Comparison of ENCODE assay signal across 22 cellular contexts in the genomic region with DNA sequence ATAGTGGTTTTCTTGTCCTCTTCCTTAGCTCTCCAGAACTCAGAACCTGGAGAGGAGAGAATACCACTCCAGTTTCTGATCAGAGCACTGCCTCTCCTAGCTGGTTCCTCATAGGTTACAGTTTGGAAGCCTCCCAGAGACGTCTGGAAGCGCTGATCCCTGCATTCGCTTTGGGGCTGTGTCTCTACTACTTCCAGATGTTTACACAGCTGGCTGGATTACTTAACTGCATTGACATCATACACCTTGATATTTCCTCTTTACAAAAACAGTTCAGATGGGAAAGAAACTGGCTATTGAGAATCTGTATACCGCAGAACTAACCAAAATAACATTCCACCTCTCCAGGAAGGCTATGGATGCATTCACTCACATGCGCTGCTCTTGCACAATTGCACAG.
DNase-seq lines count a peak whose midpoint lies in the region; ATAC-seq, FAIRE-seq and TF ChIP-seq lines count a peak whose summit lies in the region.
"Had no signal": no experiment of that assay in that cellular context is flagged by ENCODE, and none has a peak within 500 bp of the region (broad histone marks: within the 10 kb centered on the region; RNA-seq: fewer than 3 reads in every experiment).

No MANE protein-coding gene starts in this region.

- no peaks in the 10 kb centered on the region for H3K36me3 ChIP-seq in HAP-1 (replicated peaks)
- H3K36me3 ChIP-seq: neutrophil, SJSA1 had no signal

- peaks cover 10% of the 10 kb centered on the region for H3K27me3 Mint-ChIP-seq in brain

- no peak for ATAC-seq in A549

- peak overlapping the region in 1 of 5 experiments; percentile 33 for H3K4me3 Mint-ChIP-seq in brain
- H3K4me3 Mint-ChIP-seq: activated CD4-positive, alpha-beta T cell treated with anti-CD3 and anti-CD28 coated beads, Interleukin-2, amount 10 ng/mL, durations not matched to agents 7 days and 5 days; H9 had no signal

- no peak for DNase-seq in A549 (ENCODE audit: low read depth in 1 of 2, low spot score in 1 of 2)
- DNase-seq in DMS53 treated with DMSO at 0.1 percent for 48 hours (lab: John Stamatoyannopoulos, UW; ENCODE audit: unreplicated experiment): peak; percentile 61
- DNase-seq in iris pigment epithelial cell (ENCODE audit: low read depth): peak; percentile 20
- DNase-seq in HAP-1 (ENCODE audit: low spot score in 2 of 2): no peak
- no peak for DNase-seq in cerebellar nuclear complex (lab: John Stamatoyannopoulos, UW)
- no peak for DNase-seq in pons (ENCODE audit: low spot score)
- DNase-seq in KG1 (lab: John Stamatoyannopoulos, UW): no peak
- DNase-seq: activated CD4-positive, alpha-beta T cell treated with anti-CD3 and anti-CD28 coated beads, Interleukin-2, amount 10 ng/mL, durations not matched to agents 7 days and 5 days; activated naive CD4-positive, alpha-beta T cell treated with anti-CD3 and anti-CD28 coated beads, Interleukin-2, amount 50 U/mL, for 16 hours; activated T-cell treated with anti-CD3 and anti-CD28 coated beads for 4 hours; caudate nucleus; effector memory CD4-positive, alpha-beta T cell; H9; NCI-H1694 treated with DMSO at 0.1 percent for 48 hours; NCI-H446 treated with DMSO at 0.1 percent for 48 hours; stimulated activated CD4-positive, alpha-beta T cell treated with anti-CD3 and anti-CD28 coated beads, Interleukin-4, amount 100 ng/mL, for 24 hours; stimulated activated CD8-positive, alpha-beta memory T cell treated with anti-CD3 and anti-CD28 coated beads, Interleukin-4, amount 100 ng/mL, for 48 hours; T1000 had no signal

- H3K9me3 ChIP-seq in A549 (no peaks in the 10 kb centered on the region), HAP-1 (no peaks in the 10 kb centered on the region)
- H3K9me3 ChIP-seq: neutrophil, SJSA1 had no signal

- peak overlapping the region; percentile 8; the same call in 1 of the 3 replicates for H3K4me2 ChIP-seq in A549

- no peak for TF ChIP-seq EP300 in A549 (IDR thresholded peaks at IDR 0.05)

- no peaks in the 10 kb centered on the region for H3K27me3 ChIP-seq in HAP-1 (ENCODE audit: low read depth)
- H3K27me3 ChIP-seq: SJSA1 had no signal

- FAIRE-seq in A549 (lab: Jason Lieb, UNC): no peak
- FAIRE-seq: GM18507 had no signal

- in situ Hi-C loops in HAP-1 (cut with MboI; ENCODE audit: low sequenced_read_pairs): no loop called here

- peaks cover 10% of the 10 kb centered on the region for H3K4me1 ChIP-seq in A549
- no peaks in the 10 kb centered on the region for H3K4me1 ChIP-seq in HAP-1

- peak overlapping the region in 3 of 5 experiments; percentile 36 to 86 (median 76) for H3K27ac Mint-ChIP-seq in brain
- H3K27ac Mint-ChIP-seq: activated CD4-positive, alpha-beta T cell treated with anti-CD3 and anti-CD28 coated beads, Interleukin-2, amount 10 ng/mL, durations not matched to agents 7 days and 5 days had no signal

- H3K4me1 Mint-ChIP-seq in brain: peaks cover 66% of the 10 kb centered on the region

- WGBS in A549 (ENCODE audit: missing lambda C conversion rate): 62% methylated on average over 5 of the region's 5 CpGs

- TF ChIP-seq CTCF in A549 (IDR thresholded peaks at IDR 0.05) (no peak), brain (conservative IDR thresholded peaks at IDR 0.05) (no peak)

- no peak overlapping the region for H3K27ac ChIP-seq in A549
- H3K27ac ChIP-seq: neutrophil, SJSA1 had no signal

- peaks cover 0 to 6% (median 0%) of the 10 kb centered on the region in 5 experiments for H3K9me3 Mint-ChIP-seq in brain
- H3K9me3 Mint-ChIP-seq: activated CD4-positive, alpha-beta T cell treated with anti-CD3 and anti-CD28 coated beads, Interleukin-2, amount 10 ng/mL, durations not matched to agents 7 days and 5 days; H9 had no signal

- H3K4me3 ChIP-seq in A549 (no peak overlapping the region), HAP-1 (no peak overlapping the region)
- H3K4me3 ChIP-seq: SJSA1 had no signal

- POLR2A ChIA-PET in A549 (lab: Yijun Ruan, JAX): no interaction called here

- TF ChIP-seq POLR2A in A549 (IDR thresholded peaks at IDR 0.05; ENCODE audit: low read length): no peak

- CTCF ChIA-PET in A549 (lab: Yijun Ruan, JAX): interaction anchor here (0.9 to 1.0 kb wide), 2 partner anchors 8 to 532 kb away, joined by 3 read pairs; no protein-coding TSS in a partner anchor

- H3K36me3 Mint-ChIP-seq in brain: no peaks in the 10 kb centered on the region

- TF ChIP-seq RAD21 in A549 (conservative IDR thresholded peaks at IDR 0.05 in 1 of 2, IDR thresholded peaks at IDR 0.05 in 1 of 2): no peak

TF ChIP-seq in A549, 52 proteins besides CTCF, POLR2A, EP300 and RAD21:
- TF ChIP-seq HOXB13 (CRISPR knock-in tag; IDR thresholded peaks at IDR 0.05; ENCODE audit: low read depth): no peak
- TF ChIP-seq, protein P1, sequence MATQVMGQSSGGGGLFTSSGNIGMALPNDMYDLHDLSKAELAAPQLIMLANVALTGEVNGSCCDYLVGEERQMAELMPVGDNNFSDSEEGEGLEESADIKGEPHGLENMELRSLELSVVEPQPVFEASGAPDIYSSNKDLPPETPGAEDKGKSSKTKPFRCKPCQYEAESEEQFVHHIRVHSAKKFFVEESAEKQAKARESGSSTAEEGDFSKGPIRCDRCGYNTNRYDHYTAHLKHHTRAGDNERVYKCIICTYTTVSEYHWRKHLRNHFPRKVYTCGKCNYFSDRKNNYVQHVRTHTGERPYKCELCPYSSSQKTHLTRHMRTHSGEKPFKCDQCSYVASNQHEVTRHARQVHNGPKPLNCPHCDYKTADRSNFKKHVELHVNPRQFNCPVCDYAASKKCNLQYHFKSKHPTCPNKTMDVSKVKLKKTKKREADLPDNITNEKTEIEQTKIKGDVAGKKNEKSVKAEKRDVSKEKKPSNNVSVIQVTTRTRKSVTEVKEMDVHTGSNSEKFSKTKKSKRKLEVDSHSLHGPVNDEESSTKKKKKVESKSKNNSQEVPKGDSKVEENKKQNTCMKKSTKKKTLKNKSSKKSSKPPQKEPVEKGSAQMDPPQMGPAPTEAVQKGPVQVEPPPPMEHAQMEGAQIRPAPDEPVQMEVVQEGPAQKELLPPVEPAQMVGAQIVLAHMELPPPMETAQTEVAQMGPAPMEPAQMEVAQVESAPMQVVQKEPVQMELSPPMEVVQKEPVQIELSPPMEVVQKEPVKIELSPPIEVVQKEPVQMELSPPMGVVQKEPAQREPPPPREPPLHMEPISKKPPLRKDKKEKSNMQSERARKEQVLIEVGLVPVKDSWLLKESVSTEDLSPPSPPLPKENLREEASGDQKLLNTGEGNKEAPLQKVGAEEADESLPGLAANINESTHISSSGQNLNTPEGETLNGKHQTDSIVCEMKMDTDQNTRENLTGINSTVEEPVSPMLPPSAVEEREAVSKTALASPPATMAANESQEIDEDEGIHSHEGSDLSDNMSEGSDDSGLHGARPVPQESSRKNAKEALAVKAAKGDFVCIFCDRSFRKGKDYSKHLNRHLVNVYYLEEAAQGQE (IDR thresholded peaks at IDR 0.05): no peak
- no peak for TF ChIP-seq RARB (CRISPR knock-in tag; IDR thresholded peaks at IDR 0.05)
- no peak for TF ChIP-seq FOSB (CRISPR knock-in tag; IDR thresholded peaks at IDR 0.05)
- no peak for TF ChIP-seq MYC (IDR thresholded peaks at IDR 0.05; ENCODE audit: borderline replicate concordance, low read length)
- no peak for TF ChIP-seq FOSL2 (IDR thresholded peaks at IDR 0.05)
- no peak for TF ChIP-seq FOSL2 (CRISPR knock-in tag; IDR thresholded peaks at IDR 0.05)
- no peak for TF ChIP-seq CEBPB (IDR thresholded peaks at IDR 0.05)
- no peak for TF ChIP-seq GATA3 (IDR thresholded peaks at IDR 0.05; ENCODE audit: borderline replicate concordance)
- no peak for TF ChIP-seq E2F6 (IDR thresholded peaks at IDR 0.05; ENCODE audit: borderline replicate concordance, low read depth)
- TF ChIP-seq NR3C1 (IDR thresholded peaks at IDR 0.05): no peak

Comparison
In these comparisons a context has a peak if more than half of its experiments do, and no peak if none do; other contexts are left out.
1. DNase-seq: peak in DMS53 treated with DMSO at 0.1 percent for 48 hours (single experiment) and iris pigment epithelial cell (single experiment); none in A549 (0 of 2), HAP-1 (0 of 2), cerebellar nuclear complex (0 of 2), pons (single experiment) and KG1 (single experiment).